ENCODE assay signal across 18 cellular contexts in the genomic region with DNA sequence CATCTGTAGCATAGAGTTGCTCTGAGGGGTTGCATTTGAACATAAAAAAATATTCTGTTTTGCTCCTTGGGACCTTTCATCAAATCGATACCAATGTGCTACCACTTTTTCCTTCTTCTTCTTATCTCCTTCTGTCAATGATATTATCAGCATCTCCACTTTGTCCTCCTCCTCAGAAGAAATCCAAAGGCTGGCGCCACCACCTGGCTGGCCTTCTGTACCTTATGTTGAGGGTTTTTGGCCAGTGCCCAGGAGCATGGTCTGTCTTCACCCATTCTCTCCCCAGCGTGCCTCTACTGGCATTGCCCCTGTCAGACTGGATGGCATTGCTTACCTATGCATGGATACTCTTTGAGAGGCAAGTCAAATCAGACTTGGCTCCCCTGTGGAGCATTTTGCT.
DNase-seq lines count a peak whose midpoint lies in the region; ATAC-seq and TF ChIP-seq lines count a peak whose summit lies in the region.
"Had no signal": no experiment of that assay in that cellular context is flagged by ENCODE, and none has a peak within 500 bp of the region (broad histone marks: within the 10 kb centered on the region; RNA-seq: fewer than 3 reads in every experiment).

No MANE protein-coding gene starts in this region.

- in situ Hi-C loops in GM13977 (cut with MboI; ENCODE audit: low pct_unique_long_range_greater_than_20kb, low sequenced_read_pairs, unreplicated experiment): no loop called here
- in situ Hi-C loops in SK-MEL-5 (cut with HindIII; ENCODE audit: low pct_unique_long_range_greater_than_20kb, low sequenced_read_pairs): no loop called here

- no TSS peak for BruUV-seq in A673 (replicated peaks; lab: Mats Ljungman, UMichigan)

- DNase-seq in A673 (ENCODE audit: low spot score) (no peak), GM13977 (ENCODE audit: low spot score) (no peak), SK-MEL-5 (ENCODE audit: low read depth, low spot score) (peak; percentile 50), foreskin keratinocyte (no peak), COR-L47 (lab: John Stamatoyannopoulos, UW) (no peak)
- no peak for DNase-seq in T-helper 2 cell treated with Interferon-gamma antibody and Interleukin-4, amounts not matched to agents 5 μg/mL and 100 μg/mL, for 36 hours (ENCODE audit: low spot score)
- DNase-seq in naive thymus-derived CD8-positive, alpha-beta T cell: no peak
- DNase-seq: CD8-positive, alpha-beta T cell; MM.1S; NCI-H1092 treated with DMSO at 0.1 percent for 48 hours; NCI-H1694; NCI-H2081 treated with DMSO at 0.1 percent for 48 hours; NCI-H2227 treated with DMSO at 0.1 percent for 48 hours; NCI-H524; NCI-H82 had no signal

- H3K27ac Mint-ChIP-seq in T-helper 2 cell treated with Interferon-gamma antibody and Interleukin-4, amounts not matched to agents 5 μg/mL and 100 μg/mL, for 36 hours: no peak overlapping the region
- H3K27ac Mint-ChIP-seq in naive thymus-derived CD8-positive, alpha-beta T cell: peak overlapping the region in 1 of 10 donors; percentile 90
- H3K27ac Mint-ChIP-seq: CD8-positive, alpha-beta T cell had no signal

- H3K4me1 ChIP-seq in A673 (ENCODE audit: insufficient read depth, low read length, poor library complexity, severe bottlenecking) (no peaks in the 10 kb centered on the region), foreskin keratinocyte (no peaks in the 10 kb centered on the region)
- H3K4me1 ChIP-seq: A549, BLaER1, SJSA1 had no signal

- intact Hi-C loops in A673 (cut with micrococcal nuclease; ENCODE audit: unreplicated experiment): no loop called here

- H3K27ac ChIP-seq in A673 (ENCODE audit: low read depth, low read length, poor library complexity, severe bottlenecking) (no peak overlapping the region), foreskin keratinocyte (no peak overlapping the region)
- H3K27ac ChIP-seq: A549, BLaER1, SJSA1 had no signal

- TF ChIP-seq CTCF in A673 (conservative IDR thresholded peaks at IDR 0.05; ENCODE audit: low read depth, low read length): peak; percentile 19; the same call in 1 of the 2 replicates
- TF ChIP-seq CTCF in GM13977 (IDR thresholded peaks at IDR 0.05; ENCODE audit: extremely low read depth, insufficient read depth, missing control alignments): peak; percentile 6
- peak; percentile 29 for TF ChIP-seq CTCF in foreskin keratinocyte (conservative IDR thresholded peaks at IDR 0.05)

- ATAC-seq in foreskin keratinocyte: no peak
- ATAC-seq in naive thymus-derived CD8-positive, alpha-beta T cell: no peak
- ATAC-seq: A549; CD8-positive, alpha-beta T cell had no signal

- H3K27me3 Mint-ChIP-seq in T-helper 2 cell treated with Interferon-gamma antibody and Interleukin-4, amounts not matched to agents 5 μg/mL and 100 μg/mL, for 36 hours (ENCODE audit: low read depth): no peaks in the 10 kb centered on the region
- H3K27me3 Mint-ChIP-seq in naive thymus-derived CD8-positive, alpha-beta T cell: peaks cover 0 to 11% (median 4%) of the 10 kb centered on the region in 5 donors

- CTCF ChIA-PET in A673 (lab: Charles Lee): no interaction called here

- no peaks in the 10 kb centered on the region for H3K9me3 Mint-ChIP-seq in T-helper 2 cell treated with Interferon-gamma antibody and Interleukin-4, amounts not matched to agents 5 μg/mL and 100 μg/mL, for 36 hours
- H3K9me3 Mint-ChIP-seq in naive thymus-derived CD8-positive, alpha-beta T cell: peaks cover 0 to 2% (median 0%) of the 10 kb centered on the region in 9 donors
- H3K9me3 Mint-ChIP-seq: CD8-positive, alpha-beta T cell had no signal

- H3K4me3 ChIP-seq in A673 (ENCODE audit: low read depth, low read length, poor library complexity, severe bottlenecking): no peak overlapping the region
- H3K4me3 ChIP-seq: A549, BLaER1, SJSA1 had no signal

- no peaks in the 10 kb centered on the region for H3K4me1 Mint-ChIP-seq in T-helper 2 cell treated with Interferon-gamma antibody and Interleukin-4, amounts not matched to agents 5 μg/mL and 100 μg/mL, for 36 hours (ENCODE audit: low read depth)
- no peaks in the 10 kb centered on the region for H3K4me1 Mint-ChIP-seq in naive thymus-derived CD8-positive, alpha-beta T cell

- no peaks in the 10 kb centered on the region for H3K36me3 Mint-ChIP-seq in T-helper 2 cell treated with Interferon-gamma antibody and Interleukin-4, amounts not matched to agents 5 μg/mL and 100 μg/mL, for 36 hours (ENCODE audit: low read depth)
- H3K36me3 Mint-ChIP-seq in naive thymus-derived CD8-positive, alpha-beta T cell: no peaks in the 10 kb centered on the region
- H3K36me3 Mint-ChIP-seq: CD8-positive, alpha-beta T cell had no signal

- POLR2A ChIA-PET in A673 (lab: Charles Lee; ENCODE audit: low non-redundant PET): no interaction called here
- POLR2A ChIA-PET in naive thymus-derived CD8-positive, alpha-beta T cell (lab: Charles Lee): no interaction called here

- H3K27me3 ChIP-seq in A673 (replicated peaks; ENCODE audit: insufficient read depth, low read depth, low read length, poor library complexity): no peaks in the 10 kb centered on the region
- H3K27me3 ChIP-seq in foreskin keratinocyte: peaks cover 35% of the 10 kb centered on the region
- H3K27me3 ChIP-seq: BLaER1, SJSA1 had no signal

- H3K4me3 Mint-ChIP-seq in T-helper 2 cell treated with Interferon-gamma antibody and Interleukin-4, amounts not matched to agents 5 μg/mL and 100 μg/mL, for 36 hours: no peak overlapping the region
- no peak overlapping the region for H3K4me3 Mint-ChIP-seq in naive thymus-derived CD8-positive, alpha-beta T cell
- H3K4me3 Mint-ChIP-seq: CD8-positive, alpha-beta T cell had no signal

- no peaks in the 10 kb centered on the region for H3K9me3 ChIP-seq in A673 (ENCODE audit: low read depth, low read length, poor library complexity, severe bottlenecking)
- H3K9me3 ChIP-seq: A549, BLaER1, SJSA1 had no signal

- H3K36me3 ChIP-seq in A673 (ENCODE audit: insufficient read depth, low read length, poor library complexity, severe bottlenecking): no peaks in the 10 kb centered on the region
- H3K36me3 ChIP-seq: BLaER1, SJSA1 had no signal
